13 cellular contexts compared by ENCODE assay signal in genomic region chr21:41664881-41665765, GRCh38.
DNase-seq lines count a peak whose midpoint lies in the region; ATAC-seq and TF ChIP-seq lines count a peak whose summit lies in the region.
"Had no signal": no experiment of that assay in that cellular context is flagged by ENCODE, and none has a peak within 500 bp of the region (broad histone marks: within the 10 kb centered on the region; RNA-seq: fewer than 3 reads in every experiment).

No MANE protein-coding gene starts in this region.

- H3K36me3 ChIP-seq in left ventricle myocardium inferior = no peaks in the 10 kb centered on the region
- H3K36me3 ChIP-seq: breast epithelium, prostate gland had no signal

- H3K27ac ChIP-seq in left ventricle myocardium inferior (replicated peaks) = peak overlapping the region; percentile 23
- H3K27ac ChIP-seq: breast epithelium had no signal

- DNase-seq in GM03348 (ENCODE audit: low spot score) (peak; percentile 74), amniotic stem cell (lab: John Stamatoyannopoulos, UW) (peak; percentile 28), left ventricle myocardium inferior (no peak), retina (peak; percentile 38), NCI-H226 (no peak), NCI-H1694 (lab: John Stamatoyannopoulos, UW) (no peak), NCI-H345 treated with DMSO at 0.1 percent for 48 hours (lab: John Stamatoyannopoulos, UW; ENCODE audit: unreplicated experiment) (no peak)
- DNase-seq: activated CD4-positive, alpha-beta memory T cell treated with anti-CD3 and anti-CD28 coated beads for 36 hours; SIG-M5 had no signal

- H3K4me3 ChIP-seq in left ventricle myocardium inferior = peak overlapping the region; percentile 17
- H3K4me3 ChIP-seq: breast epithelium, prostate gland had no signal

- no peaks in the 10 kb centered on the region for H3K9me3 ChIP-seq in left ventricle myocardium inferior (replicated peaks)
- H3K9me3 ChIP-seq: breast epithelium, prostate gland had no signal

- no peak for ATAC-seq in GM21360 (IDR thresholded peaks at IDR 0.05; ENCODE audit: unreplicated experiment)
- ATAC-seq: HCT116 had no signal

- peaks cover 57% of the 10 kb centered on the region for H3K27me3 ChIP-seq in left ventricle myocardium inferior (ENCODE audit: low read depth)
- H3K27me3 ChIP-seq: breast epithelium had no signal

- TF ChIP-seq CTCF in left ventricle myocardium inferior (IDR thresholded peaks at IDR 0.05; ENCODE audit: borderline replicate concordance) = no peak

- intact Hi-C loops in left ventricle myocardium inferior (cut with micrococcal nuclease) = no loop called here

- H3K4me1 ChIP-seq in left ventricle myocardium inferior = peaks cover 12% of the 10 kb centered on the region
- H3K4me1 ChIP-seq: breast epithelium had no signal

Comparison
In these comparisons a context has a peak if more than half of its experiments do, and no peak if none do; other contexts are left out.
1. DNase-seq: peak in GM03348 (single experiment), amniotic stem cell (single experiment) and retina (single experiment); none in left ventricle myocardium inferior (single experiment), NCI-H226 (single experiment), NCI-H1694 (single experiment) and NCI-H345 treated with DMSO at 0.1 percent for 48 hours (single experiment).